ENCODE assay signal across 8 cellular contexts in the genomic region with DNA sequence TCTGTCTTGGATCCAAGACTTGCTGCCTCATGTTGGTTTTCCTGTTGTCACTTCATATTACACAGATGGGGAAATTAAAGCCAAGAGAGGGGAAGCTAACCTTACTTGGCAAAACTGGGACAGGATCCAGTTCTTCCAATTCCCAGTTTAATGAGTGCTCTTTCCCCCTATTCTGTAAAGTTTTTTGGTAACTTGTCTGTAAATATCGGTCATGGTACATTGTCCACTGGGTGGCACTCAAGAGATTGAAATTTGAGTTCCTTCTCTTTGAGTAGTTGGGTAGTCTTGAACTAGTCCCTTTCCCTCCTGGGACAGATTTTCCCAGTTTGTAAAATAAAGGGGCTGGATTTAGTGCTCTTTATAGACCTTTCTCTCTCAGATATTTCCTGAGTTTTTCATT. TPM values are rescaled to one million over a fixed set of nuclear protein-coding genes. Genes with fewer than 3 reads are reported as not detected.
DNase-seq lines count a peak whose midpoint lies in the region; ATAC-seq, FAIRE-seq and TF ChIP-seq lines count a peak whose summit lies in the region.
"Had no signal": no experiment of that assay in that cellular context is flagged by ENCODE, and none has a peak within 500 bp of the region (broad histone marks: within the 10 kb centered on the region; RNA-seq: fewer than 3 reads in every experiment).

No MANE protein-coding gene starts in this region.

- POLR2A ChIA-PET in activated CD8-positive, alpha-beta T cell treated with anti-CD3 and anti-CD28 coated beads for 36 hours (lab: Charles Lee): no interaction called here

- peaks cover 2% of the 10 kb centered on the region for H3K4me1 Mint-ChIP-seq in activated CD8-positive, alpha-beta T cell treated with anti-CD3 and anti-CD28 coated beads for 36 hours (ENCODE audit: low read depth)
- no peaks in the 10 kb centered on the region for H3K4me1 Mint-ChIP-seq in stimulated activated memory B cell treated with anti-CD40 and anti-IgM and Interleukin-4, amounts not matched to agents 10 μg/mL and 1 μg/mL and 100 μg/mL, for 72 hours

- no peaks in the 10 kb centered on the region for H3K9me3 Mint-ChIP-seq in activated CD8-positive, alpha-beta T cell treated with anti-CD3 and anti-CD28 coated beads for 36 hours
- H3K9me3 Mint-ChIP-seq in stimulated activated memory B cell treated with anti-CD40 and anti-IgM and Interleukin-4, amounts not matched to agents 10 μg/mL and 1 μg/mL and 100 μg/mL, for 72 hours: no peaks in the 10 kb centered on the region
- H3K9me3 Mint-ChIP-seq: naive thymus-derived CD8-positive, alpha-beta T cell had no signal

- H3K4me3 ChIP-seq in KMS-11 (IDR thresholded peaks at IDR 0.05; ENCODE audit: insufficient read depth, low read depth, low read length): no peak overlapping the region
- no peak overlapping the region for H3K4me3 ChIP-seq in kidney (ENCODE audit: low read length in 2 of 2)

- peaks cover 9% of the 10 kb centered on the region for H3K36me3 Mint-ChIP-seq in activated CD8-positive, alpha-beta T cell treated with anti-CD3 and anti-CD28 coated beads for 36 hours (ENCODE audit: low read depth)
- H3K36me3 Mint-ChIP-seq in stimulated activated memory B cell treated with anti-CD40 and anti-IgM and Interleukin-4, amounts not matched to agents 10 μg/mL and 1 μg/mL and 100 μg/mL, for 72 hours: no peaks in the 10 kb centered on the region

- H3K9ac ChIP-seq in KMS-11 (no peak overlapping the region), kidney (ENCODE audit: low read length in 2 of 2) (no peak overlapping the region)

- H3K4me2 ChIP-seq in KMS-11: no peak overlapping the region

- H3K4me3 Mint-ChIP-seq in activated CD8-positive, alpha-beta T cell treated with anti-CD3 and anti-CD28 coated beads for 36 hours: no peak overlapping the region
- no peak overlapping the region for H3K4me3 Mint-ChIP-seq in stimulated activated memory B cell treated with anti-CD40 and anti-IgM and Interleukin-4, amounts not matched to agents 10 μg/mL and 1 μg/mL and 100 μg/mL, for 72 hours
- H3K4me3 Mint-ChIP-seq: naive thymus-derived CD8-positive, alpha-beta T cell had no signal

- H3K9me3 ChIP-seq in kidney (ENCODE audit: control insufficient read depth in 1 of 2, low read length in 2 of 2): no peaks in the 10 kb centered on the region

- H3K27ac ChIP-seq in KMS-11 (no peak overlapping the region), kidney (ENCODE audit: low read depth in 2 of 2, low read length in 2 of 2) (no peak overlapping the region)

- no peaks in the 10 kb centered on the region for H4K20me1 ChIP-seq in KMS-11 (ENCODE audit: insufficient read depth)

- intact Hi-C loops in activated CD8-positive, alpha-beta T cell treated with anti-CD3 and anti-CD28 coated beads for 36 hours (cut with micrococcal nuclease): no loop called here
- intact Hi-C loops in kidney (cut with DNase I): no loop called here

- TF ChIP-seq CTCF in KMS-11 (conservative IDR thresholded peaks at IDR 0.05; ENCODE audit: low read depth, low read length) (peak; percentile 58; the same call in 1 of the 2 replicates), kidney (IDR thresholded peaks at IDR 0.05; ENCODE audit: borderline replicate concordance, extremely low read depth, insufficient read depth) (no peak)
- peak; percentile 29 for TF ChIP-seq CTCF in activated CD8-positive, alpha-beta T cell treated with anti-CD3 and anti-CD28 coated beads for 36 hours (IDR thresholded peaks at IDR 0.05)

- no peak overlapping the region for H3K27ac Mint-ChIP-seq in activated CD8-positive, alpha-beta T cell treated with anti-CD3 and anti-CD28 coated beads for 36 hours
- no peak overlapping the region for H3K27ac Mint-ChIP-seq in stimulated activated memory B cell treated with anti-CD40 and anti-IgM and Interleukin-4, amounts not matched to agents 10 μg/mL and 1 μg/mL and 100 μg/mL, for 72 hours
- H3K27ac Mint-ChIP-seq: naive thymus-derived CD8-positive, alpha-beta T cell had no signal

- TF ChIP-seq POLR2A in GM12891 (IDR thresholded peaks at IDR 0.05; ENCODE audit: low read depth, low read length): no peak

- ATAC-seq in activated CD8-positive, alpha-beta T cell treated with anti-CD3 and anti-CD28 coated beads for 36 hours: no peak
- ATAC-seq in stimulated activated memory B cell treated with anti-CD40 and anti-IgM and Interleukin-4, amounts not matched to agents 10 μg/mL and 1 μg/mL and 100 μg/mL, for 72 hours: no peak
- ATAC-seq: naive thymus-derived CD8-positive, alpha-beta T cell had no signal

- in situ Hi-C loops in G401 (cut with HindIII; ENCODE audit: low sequenced_read_pairs): no loop called here

- H3K27me3 ChIP-seq in KMS-11 (ENCODE audit: insufficient read depth, low read depth): no peaks in the 10 kb centered on the region

- no peaks in the 10 kb centered on the region for H3K79me2 ChIP-seq in KMS-11 (ENCODE audit: insufficient read depth, low read depth)

- H3K27me3 Mint-ChIP-seq in activated CD8-positive, alpha-beta T cell treated with anti-CD3 and anti-CD28 coated beads for 36 hours: no peaks in the 10 kb centered on the region
- H3K27me3 Mint-ChIP-seq in stimulated activated memory B cell treated with anti-CD40 and anti-IgM and Interleukin-4, amounts not matched to agents 10 μg/mL and 1 μg/mL and 100 μg/mL, for 72 hours: no peaks in the 10 kb centered on the region
- H3K27me3 Mint-ChIP-seq: naive thymus-derived CD8-positive, alpha-beta T cell had no signal

- no peaks in the 10 kb centered on the region for H3K36me3 ChIP-seq in KMS-11 (ENCODE audit: insufficient read depth)
- H3K36me3 ChIP-seq in kidney (ENCODE audit: control insufficient read depth in 1 of 2, insufficient read depth in 2 of 2, low read length in 2 of 2): no peaks in the 10 kb centered on the region

- DNase-seq in G401 (ENCODE audit: low spot score): peak; percentile 8
- DNase-seq in activated CD8-positive, alpha-beta T cell treated with anti-CD3 and anti-CD28 coated beads for 36 hours: peak; percentile 15
- no peak for DNase-seq in kidney
- no peak for DNase-seq in GM12891 (ENCODE audit: insufficient read length, low spot score)
- no peak for DNase-seq in activated T-cell treated with anti-CD3 and anti-CD28 coated beads for 4 hours

- H3K4me1 ChIP-seq in KMS-11 (ENCODE audit: low read depth, poor library complexity, severe bottlenecking) (no peaks in the 10 kb centered on the region), kidney (ENCODE audit: control insufficient read depth in 1 of 2, insufficient read depth in 1 of 2, low read depth in 1 of 2, low read length in 2 of 2) (peaks cover 0 to 5% of the 10 kb centered on the region in 2 donors)

- H2AFZ ChIP-seq in KMS-11 (ENCODE audit: low read depth): no peak overlapping the region

- CTCF ChIA-PET in activated CD8-positive, alpha-beta T cell treated with anti-CD3 and anti-CD28 coated beads for 36 hours (lab: Charles Lee): interaction anchor here (1.6 kb wide), 1 partner anchor 79 kb away, joined by 4 read pairs; no protein-coding TSS in a partner anchor

- peak; percentile 58 for FAIRE-seq in kidney (lab: Jason Lieb, UNC)
- no peak for FAIRE-seq in GM12891 (lab: Jason Lieb, UNC)

TF ChIP-seq in GM12891, 5 proteins besides CTCF, POLR2A, EP300 and RAD21:
- no peak for TF ChIP-seq PAX5 (IDR thresholded peaks at IDR 0.05; ENCODE audit: insufficient read depth, low read length, severe bottlenecking)
- TF ChIP-seq SPI1 (IDR thresholded peaks at IDR 0.05; ENCODE audit: low read depth, low read length): no peak
- no peak for TF ChIP-seq POLR2AphosphoS5 (IDR thresholded peaks at IDR 0.05; ENCODE audit: low read depth, low read length)
- no peak for TF ChIP-seq TAF1 (IDR thresholded peaks at IDR 0.05; ENCODE audit: low read depth, low read length)
- no peak for TF ChIP-seq POU2F2 (IDR thresholded peaks at IDR 0.05; ENCODE audit: low read depth, low read length)

RNA-seq across cellular contexts. Expression of gene EOLA2, which starts 12.4 kb away (rescaled TPM):
- total RNA-seq in G401 (2014; rRNA removed; shearing (Covaris generic)): 47.7 and 52.6 TPM in 2 replicates
- total RNA-seq in activated CD8-positive, alpha-beta T cell treated with anti-CD3 and anti-CD28 coated beads for 36 hours: 10 to 100 TPM; 23.2 to 25.8 TPM
- 33.7 TPM for total RNA-seq in kidney
- 30.3 TPM for polyA plus RNA-seq in kidney (ENCODE audit: insufficient read depth, low read depth, low replicate concordance)
- polyA plus RNA-seq in GM12891 (2012; ENCODE audit: low read depth, missing spikeins): 36.6 TPM

RNA-seq across cellular contexts. Expression of gene HSFX4, which starts 21.3 kb away (rescaled TPM):
- total RNA-seq in G401 (2014; rRNA removed; shearing (Covaris generic)): not detected in 2 replicates
- not detected for total RNA-seq in activated CD8-positive, alpha-beta T cell treated with anti-CD3 and anti-CD28 coated beads for 36 hours
- not detected for total RNA-seq in kidney
- polyA plus RNA-seq in kidney (ENCODE audit: insufficient read depth, low read depth, low replicate concordance): not detected
- polyA plus RNA-seq in GM12891 (2012; ENCODE audit: low read depth, missing spikeins): 0.49 TPM
- total RNA-seq: naive thymus-derived CD8-positive, alpha-beta T cell had no signal
- polyA plus RNA-seq: naive thymus-derived CD8-positive, alpha-beta T cell had no signal

Comparison
In these comparisons a context has a peak if more than half of its experiments do, and no peak if none do; other contexts are left out.
1. DNase-seq: peak in G401 (single experiment) and activated CD8-positive, alpha-beta T cell treated with anti-CD3 and anti-CD28 coated beads for 36 hours (single experiment); none in kidney (single experiment), GM12891 (single experiment) and activated T-cell treated with anti-CD3 and anti-CD28 coated beads for 4 hours (single experiment).